Comparison of ENCODE assay signal across 12 cellular contexts in the genomic region with DNA sequence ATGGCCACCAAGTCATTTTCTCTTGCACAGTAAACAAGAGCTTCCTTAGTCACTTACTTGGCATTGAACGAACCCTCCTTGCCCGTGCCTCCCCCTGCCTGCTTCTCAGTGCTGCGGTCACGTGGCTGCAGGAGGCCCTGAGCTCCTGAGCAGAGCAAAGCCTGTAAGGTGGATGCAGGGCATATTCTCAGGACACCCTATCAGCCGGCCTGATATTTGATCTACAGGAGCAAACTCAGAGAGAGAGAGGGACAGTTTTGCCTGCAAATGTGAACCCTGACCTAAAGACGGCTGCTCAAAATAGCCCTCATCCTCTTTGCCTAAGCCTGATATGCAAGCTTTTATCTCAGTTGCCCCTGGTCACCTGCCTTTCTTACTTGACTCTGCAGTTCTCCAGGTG.
DNase-seq lines count a peak whose midpoint lies in the region; ATAC-seq lines count a peak whose summit lies in the region.
"Had no signal": no experiment of that assay in that cellular context is flagged by ENCODE, and none has a peak within 500 bp of the region (broad histone marks: within the 10 kb centered on the region; RNA-seq: fewer than 3 reads in every experiment).

No MANE protein-coding gene starts in this region.

- H3K27me3 Mint-ChIP-seq in immature natural killer cell (ENCODE audit: low read depth in 3 of 3): peaks cover 0 to 4% (median 0%) of the 10 kb centered on the region in 3 donors
- no peaks in the 10 kb centered on the region for H3K27me3 Mint-ChIP-seq in activated T-cell treated with anti-CD3 and anti-CD28 coated beads, Interleukin-2, amount 50 U/mL, for 24 hours
- H3K27me3 Mint-ChIP-seq: brain had no signal

- intact Hi-C loops in Right ventricle myocardium inferior (cut with DNase I) (loop anchor here (10.0 kb wide), 1 partner anchor 108 kb away; no protein-coding TSS in a partner anchor), cardiac septum (cut with DNase I) (no loop called here)

- no peaks in the 10 kb centered on the region for H3K9me3 Mint-ChIP-seq in immature natural killer cell
- H3K9me3 Mint-ChIP-seq in activated T-cell treated with anti-CD3 and anti-CD28 coated beads, Interleukin-2, amount 50 U/mL, for 24 hours: no peaks in the 10 kb centered on the region
- H3K9me3 Mint-ChIP-seq: brain had no signal

- DNase-seq in Right ventricle myocardium inferior (ENCODE audit: missing footprints) (no peak), cardiac septum (ENCODE audit: low spot score) (no peak), astrocyte of the hippocampus (ENCODE audit: low read depth, low spot score) (peak; percentile 43), islet precursor cell (peak; percentile 63), ureter (ENCODE audit: low spot score) (peak; percentile 52), immature natural killer cell (no peak)
- no peak for DNase-seq in central memory CD4-positive, alpha-beta T cell
- DNase-seq in activated T-cell treated with anti-CD3 and anti-CD28 coated beads, Interleukin-2, amount 50 U/mL, for 24 hours: no peak
- DNase-seq: hippocampal formation, NCI-H1417 treated with DMSO at 0.1 percent for 48 hours, SJCRH30 had no signal

- H3K4me3 Mint-ChIP-seq in immature natural killer cell: no peak overlapping the region
- no peak overlapping the region for H3K4me3 Mint-ChIP-seq in activated T-cell treated with anti-CD3 and anti-CD28 coated beads, Interleukin-2, amount 50 U/mL, for 24 hours
- H3K4me3 Mint-ChIP-seq: brain had no signal

- peak; percentile 75 for ATAC-seq in Right ventricle myocardium inferior

- H3K27ac Mint-ChIP-seq in immature natural killer cell: peak overlapping the region in 1 of 6 donors; percentile 6
- H3K27ac Mint-ChIP-seq in activated T-cell treated with anti-CD3 and anti-CD28 coated beads, Interleukin-2, amount 50 U/mL, for 24 hours: no peak overlapping the region

- H3K36me3 Mint-ChIP-seq in immature natural killer cell: peaks cover 23 to 32% (median 26%) of the 10 kb centered on the region in 3 donors
- H3K36me3 Mint-ChIP-seq in activated T-cell treated with anti-CD3 and anti-CD28 coated beads, Interleukin-2, amount 50 U/mL, for 24 hours (ENCODE audit: low read depth): peaks cover 26% of the 10 kb centered on the region

- H3K4me1 Mint-ChIP-seq in immature natural killer cell: no peaks in the 10 kb centered on the region
- H3K4me1 Mint-ChIP-seq in activated T-cell treated with anti-CD3 and anti-CD28 coated beads, Interleukin-2, amount 50 U/mL, for 24 hours (ENCODE audit: low read depth): no peaks in the 10 kb centered on the region

Comparison
In these comparisons a context has a peak if more than half of its experiments do, and no peak if none do; other contexts are left out.
1. DNase-seq: peak in astrocyte of the hippocampus (single experiment), islet precursor cell (single experiment) and ureter (single experiment); none in Right ventricle myocardium inferior (single experiment), cardiac septum (single experiment), central memory CD4-positive, alpha-beta T cell (single experiment), immature natural killer cell (0 of 3) and activated T-cell treated with anti-CD3 and anti-CD28 coated beads, Interleukin-2, amount 50 U/mL, for 24 hours (single experiment).